ENCODE assay signal across 22 cellular contexts in the genomic region with DNA sequence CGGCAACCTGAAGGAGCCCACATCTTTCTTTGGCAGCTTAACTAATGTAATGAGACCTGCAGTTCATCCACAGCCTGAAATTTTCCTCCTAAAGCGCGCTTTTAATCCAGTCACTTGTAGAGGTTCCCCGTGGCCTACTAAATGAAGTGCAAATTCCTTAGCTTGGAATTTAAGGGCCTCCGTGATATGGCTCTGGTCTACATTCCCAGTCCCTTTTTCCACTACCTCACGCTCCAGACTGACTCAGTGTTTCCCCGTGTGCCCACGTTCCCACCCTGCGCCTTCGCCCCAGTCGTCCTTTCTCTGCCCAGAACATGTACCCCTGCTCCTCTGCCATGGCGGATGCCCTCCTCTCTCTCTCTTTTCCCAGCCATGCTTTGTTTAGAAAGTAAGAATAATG. TPM values are rescaled to one million over a fixed set of nuclear protein-coding genes. Genes with fewer than 3 reads are reported as not detected.
DNase-seq lines count a peak whose midpoint lies in the region; ATAC-seq and TF ChIP-seq lines count a peak whose summit lies in the region.
"Had no signal": no experiment of that assay in that cellular context is flagged by ENCODE, and none has a peak within 500 bp of the region (broad histone marks: within the 10 kb centered on the region; RNA-seq: fewer than 3 reads in every experiment).

No MANE protein-coding gene starts in this region.

- no peaks in the 10 kb centered on the region for H4K20me1 ChIP-seq in hepatocyte (ENCODE audit: insufficient read depth, poor library complexity, severe bottlenecking)
- H4K20me1 ChIP-seq: BLaER1 treated with 17β-estradiol and CSF1 and Interleukin-3, amounts not matched to agents 10 nM and 100 nM had no signal

- peak overlapping the region; percentile 30 for H3K14ac ChIP-seq in trophoblast cell (ENCODE audit: low read length)

- no peak overlapping the region for H3K4me3 ChIP-seq in Panc1 (ENCODE audit: low read depth in 2 of 2, low read length in 2 of 2)
- no peak overlapping the region for H3K4me3 ChIP-seq in hepatocyte
- H3K4me3 ChIP-seq in trophoblast cell (ENCODE audit: low read depth, low read length), result no peak overlapping the region
- no peak overlapping the region for H3K4me3 ChIP-seq in tibial nerve
- H3K4me3 ChIP-seq: BLaER1 treated with 17β-estradiol and CSF1 and Interleukin-3, amounts not matched to agents 10 nM and 100 nM; lower lobe of right lung; PC-9; right lobe of liver had no signal

- H3K27ac ChIP-seq in Panc1 (ENCODE audit: low read length), result peak overlapping the region; percentile 29; the same call in 1 of the 2 replicates
- peak overlapping the region; percentile 72 for H3K27ac ChIP-seq in hepatocyte
- H3K27ac ChIP-seq in trophoblast cell (ENCODE audit: low read depth, low read length), result no peak overlapping the region
- no peak overlapping the region for H3K27ac ChIP-seq in tibial nerve
- H3K27ac ChIP-seq: BLaER1 treated with 17β-estradiol and CSF1 and Interleukin-3, amounts not matched to agents 10 nM and 100 nM; lower lobe of right lung; PC-9; right lobe of liver had no signal

- H2BK5ac ChIP-seq in trophoblast cell (ENCODE audit: low read depth, low read length, poor library complexity), result no peak overlapping the region

- no peak overlapping the region for H4K12ac ChIP-seq in trophoblast cell (ENCODE audit: low read depth, low read length)

- H3K27me3 ChIP-seq in Panc1 (ENCODE audit: control insufficient read depth, insufficient read depth, low read length), result no peaks in the 10 kb centered on the region
- no peaks in the 10 kb centered on the region for H3K27me3 ChIP-seq in hepatocyte
- H3K27me3 ChIP-seq in trophoblast cell (ENCODE audit: insufficient read depth, low read length), result no peaks in the 10 kb centered on the region
- peaks cover 0 to 3% of the 10 kb centered on the region in 2 donors for H3K27me3 ChIP-seq in tibial nerve
- H3K27me3 ChIP-seq: BLaER1 treated with 17β-estradiol and CSF1 and Interleukin-3, amounts not matched to agents 10 nM and 100 nM; right lobe of liver had no signal

- TF ChIP-seq POLR2A in tibial nerve (IDR thresholded peaks at IDR 0.05), result no peak

- H3K36me3 ChIP-seq in Panc1 (ENCODE audit: control insufficient read depth, insufficient read depth, low read length) (no peaks in the 10 kb centered on the region), hepatocyte (replicated peaks; ENCODE audit: insufficient read depth, low read depth) (no peaks in the 10 kb centered on the region), trophoblast cell (ENCODE audit: control insufficient read depth in 1 of 2, insufficient read depth in 2 of 2, low read length in 2 of 2) (no peaks in the 10 kb centered on the region), tibial nerve (no peaks in the 10 kb centered on the region)
- H3K36me3 ChIP-seq: BLaER1 treated with 17β-estradiol and CSF1 and Interleukin-3, amounts not matched to agents 10 nM and 100 nM; lower lobe of right lung; right lobe of liver had no signal

- no peaks in the 10 kb centered on the region for H3K9me2 ChIP-seq in hepatocyte (replicated peaks; ENCODE audit: insufficient read depth)

- peaks cover 37% of the 10 kb centered on the region for H3K79me1 ChIP-seq in trophoblast cell (ENCODE audit: low read length)

- DNase-seq in ELF-1 (ENCODE audit: low read depth, low spot score) (peak; percentile 23), Panc1 (ENCODE audit: low read depth, low spot score) (no peak), hepatocyte (ENCODE audit: low spot score) (no peak), trophoblast cell (no peak), RKO (ENCODE audit: low spot score) (no peak), tibial nerve (ENCODE audit: low spot score in 2 of 2) (no peak), hippocampal formation (lab: John Stamatoyannopoulos, UW) (no peak)
- DNase-seq: activated CD4-positive, alpha-beta T cell treated with anti-CD3 and anti-CD28 coated beads for 4 hours; activated CD8-positive, alpha-beta T cell treated with anti-CD3 and anti-CD28 coated beads, Interleukin-2, amount 10 ng/mL, durations not matched to agents 7 days and 5 days; amygdala; central memory CD4-positive, alpha-beta T cell; Kasumi-1; lower lobe of right lung; NCI-H1417 treated with DMSO at 0.1 percent for 48 hours; NCI-H2081 treated with DMSO at 0.1 percent for 48 hours; NCI-H226; NCI-H69; PC-9; SHP77 treated with DMSO at 0.1 percent for 48 hours had no signal

- no peak overlapping the region for H3K23ac ChIP-seq in trophoblast cell (ENCODE audit: low read length)

- CTCF ChIA-PET in Panc1 (lab: Charles Lee), result no interaction called here

- POLR2A ChIA-PET in Panc1 (lab: Charles Lee), result no interaction called here

- H4K91ac ChIP-seq in trophoblast cell (ENCODE audit: low read depth, low read length), result peak overlapping the region; percentile 68

- TF ChIP-seq EP300 in tibial nerve (IDR thresholded peaks at IDR 0.05), result no peak

- TF ChIP-seq CTCF in Panc1 (IDR thresholded peaks at IDR 0.05), result no peak
- TF ChIP-seq CTCF in hepatocyte (IDR thresholded peaks at IDR 0.05; ENCODE audit: poor library complexity), result no peak
- TF ChIP-seq CTCF in tibial nerve (IDR thresholded peaks at IDR 0.05), result no peak

- H3K4me1 ChIP-seq in Panc1 (ENCODE audit: control insufficient read depth, insufficient read depth, low read length) (peaks cover 27% of the 10 kb centered on the region), hepatocyte (ENCODE audit: insufficient read depth) (peaks cover 16% of the 10 kb centered on the region), trophoblast cell (ENCODE audit: control insufficient read depth in 1 of 2, insufficient read depth in 2 of 2, low read length in 2 of 2) (peaks cover 22 to 25% of the 10 kb centered on the region in 2 experiments), tibial nerve (peaks cover 0 to 9% (median 0%) of the 10 kb centered on the region in 4 donors)
- H3K4me1 ChIP-seq: lower lobe of right lung, right lobe of liver had no signal

- H2AK5ac ChIP-seq in trophoblast cell (ENCODE audit: low read length), result peak overlapping the region; percentile 20

- BruUV-seq in Panc1 (replicated peaks; lab: Mats Ljungman, UMichigan), result no TSS peak

- intact Hi-C loops in Panc1 (cut with micrococcal nuclease; ENCODE audit: unreplicated experiment), result no loop called here

- H2BK120ac ChIP-seq in trophoblast cell (ENCODE audit: insufficient read depth, low read length, poor library complexity), result peak overlapping the region; percentile 45

- H2BK12ac ChIP-seq in trophoblast cell (ENCODE audit: low read length), result peak overlapping the region; percentile 78

- H4K8ac ChIP-seq in trophoblast cell (ENCODE audit: low read depth, low read length), result no peak overlapping the region

- in situ Hi-C loops in Panc1 (cut with HindIII; ENCODE audit: low pct_unique_long_range_greater_than_20kb, low sequenced_read_pairs), result no loop called here

- 64% methylated on average over 12 of the region's 12 CpGs for WGBS in hepatocyte (ENCODE audit: low lambda C conversion rate, missing lambda C conversion rate)
- WGBS in trophoblast cell (ENCODE audit: extremely low coverage, insufficient coverage, insufficient read length), result no CpG with 5 or more reads among the region's 12 CpGs
- 68 to 76% methylated on average over 12 of the region's 12 CpGs for WGBS in tibial nerve, 2 donors

- no peaks in the 10 kb centered on the region for H3K79me2 ChIP-seq in hepatocyte
- peaks cover 2% of the 10 kb centered on the region for H3K79me2 ChIP-seq in trophoblast cell (ENCODE audit: control insufficient read depth, insufficient read depth, low read length, poor library complexity)

- no peak for ATAC-seq in Panc1
- ATAC-seq in HG03196 (IDR thresholded peaks at IDR 0.05; ENCODE audit: unreplicated experiment), result no peak
- ATAC-seq: activated CD8-positive, alpha-beta T cell treated with anti-CD3 and anti-CD28 coated beads, Interleukin-2, amount 10 ng/mL, durations not matched to agents 7 days and 5 days; right lobe of liver had no signal

- no peak overlapping the region for H3K18ac ChIP-seq in trophoblast cell (ENCODE audit: low read length)

- no peaks in the 10 kb centered on the region for H3K9me3 ChIP-seq in Panc1 (ENCODE audit: control insufficient read depth, insufficient read depth, low read depth, low read length)
- H3K9me3 ChIP-seq in hepatocyte (ENCODE audit: low read depth), result no peaks in the 10 kb centered on the region
- no peaks in the 10 kb centered on the region for H3K9me3 ChIP-seq in trophoblast cell (ENCODE audit: insufficient read depth, low read depth, low read length)
- H3K9me3 ChIP-seq in tibial nerve, result no peaks in the 10 kb centered on the region
- H3K9me3 ChIP-seq: BLaER1 treated with 17β-estradiol and CSF1 and Interleukin-3, amounts not matched to agents 10 nM and 100 nM; lower lobe of right lung; right lobe of liver had no signal

- H3K4me2 ChIP-seq in hepatocyte (no peak overlapping the region), trophoblast cell (ENCODE audit: low read length) (no peak overlapping the region)
- H3K4me2 ChIP-seq: PC-9 had no signal

- H2AFZ ChIP-seq in hepatocyte, result peak overlapping the region; percentile 45
- no peak overlapping the region for H2AFZ ChIP-seq in trophoblast cell (ENCODE audit: insufficient read depth, low read length, poor library complexity)
- H2AFZ ChIP-seq: PC-9 had no signal

- no peak overlapping the region for H3K4ac ChIP-seq in trophoblast cell (ENCODE audit: low read depth, low read length)

- peak overlapping the region; percentile 38 for H3K9ac ChIP-seq in trophoblast cell (ENCODE audit: low read length)
- H3K9ac ChIP-seq: BLaER1 treated with 17β-estradiol and CSF1 and Interleukin-3, amounts not matched to agents 10 nM and 100 nM had no signal

RNA-seq across cellular contexts. Expression of a gene that starts 27.2 kb away (rescaled TPM):
- total RNA-seq in Panc1 (2021; ENCODE audit: unreplicated experiment) (35.4 TPM), hepatocyte (19.9 and 22.9 TPM in 2 replicates), tibial nerve (10 to 100 TPM in 3 of 4 donors, 1 to 10 TPM in 1; 6.3 to 27.8 (median 16.2) TPM)
- 54.3 TPM for polyA plus RNA-seq in Panc1 (2012; ENCODE audit: insufficient read length)
- 31.3 and 35.5 TPM in 2 replicates for polyA plus RNA-seq in hepatocyte
- 24.1 and 24.3 TPM in 2 replicates for polyA plus RNA-seq in trophoblast cell (2013)

Comparison
In these comparisons a context has a peak if more than half of its experiments do, and no peak if none do; other contexts are left out.
1. H3K27ac ChIP-seq: peak in Panc1 (single experiment) and hepatocyte (single experiment); none in trophoblast cell (single experiment) and tibial nerve (0 of 4).